ENCODE assay signal across 15 cellular contexts in genomic region chr7:103867874-103868273, GRCh38.
DNase-seq lines count a peak whose midpoint lies in the region; TF ChIP-seq lines count a peak whose summit lies in the region.
"Had no signal": no experiment of that assay in that cellular context is flagged by ENCODE, and none has a peak within 500 bp of the region (broad histone marks: within the 10 kb centered on the region; RNA-seq: fewer than 3 reads in every experiment).

No MANE protein-coding gene starts in this region.

- in situ Hi-C loops in G401 (cut with HindIII; ENCODE audit: low sequenced_read_pairs), result no loop called here
- in situ Hi-C loops in mammary epithelial cell (cut with MboI; ENCODE audit: low sequenced_read_pairs in 2 of 2), result no loop called here

- H3K27ac ChIP-seq in mammary epithelial cell (ENCODE audit: insufficient read depth, low read depth, low read length) (no peak overlapping the region), esophagus squamous epithelium (no peak overlapping the region)
- H3K27ac ChIP-seq: BLaER1 treated with 17β-estradiol and CSF1 and Interleukin-3, amounts not matched to agents 10 nM and 100 nM had no signal

- H3K4me1 ChIP-seq in mammary epithelial cell (ENCODE audit: insufficient read depth, low read length) (no peaks in the 10 kb centered on the region), esophagus squamous epithelium (no peaks in the 10 kb centered on the region)
- H3K4me1 ChIP-seq: BLaER1 treated with 17β-estradiol and CSF1 and Interleukin-3, amounts not matched to agents 10 nM and 100 nM had no signal

- H2AFZ ChIP-seq in mammary epithelial cell (ENCODE audit: low read depth, low read length), result no peak overlapping the region

- BruUV-seq in mammary epithelial cell (replicated peaks; lab: Mats Ljungman, UMichigan), result no TSS peak

- no peak overlapping the region for H3K4me2 ChIP-seq in mammary epithelial cell (ENCODE audit: insufficient read depth, low read depth, low read length)
- H3K4me2 ChIP-seq: BLaER1 treated with 17β-estradiol and CSF1 and Interleukin-3, amounts not matched to agents 10 nM and 100 nM had no signal

- intact Hi-C loops in mammary epithelial cell (cut with micrococcal nuclease) (no loop called here), esophagus squamous epithelium (cut with DNase I) (no loop called here)

- 13% methylated on average over 2 of the region's 2 CpGs for WGBS in mammary epithelial cell (ENCODE audit: low coverage, missing lambda C conversion rate)
- 65 to 68% methylated on average over 2 of the region's 2 CpGs for WGBS in esophagus squamous epithelium, 2 donors

- no peaks in the 10 kb centered on the region for H4K20me1 ChIP-seq in mammary epithelial cell (ENCODE audit: insufficient read depth, low read length)
- H4K20me1 ChIP-seq: BLaER1 treated with 17β-estradiol and CSF1 and Interleukin-3, amounts not matched to agents 10 nM and 100 nM had no signal

- no peak for TF ChIP-seq POLR2A in esophagus squamous epithelium (IDR thresholded peaks at IDR 0.05)

- H3K79me2 ChIP-seq in mammary epithelial cell (ENCODE audit: insufficient read depth, low read length), result no peaks in the 10 kb centered on the region

- H3K9ac ChIP-seq in mammary epithelial cell (ENCODE audit: insufficient read depth, low read length), result no peak overlapping the region
- H3K9ac ChIP-seq: BLaER1 treated with 17β-estradiol and CSF1 and Interleukin-3, amounts not matched to agents 10 nM and 100 nM had no signal

- CTCF ChIA-PET in mammary epithelial cell (lab: Charles Lee; ENCODE audit: low non-redundant PET), result no interaction called here

- no peak overlapping the region for H3K4me3 ChIP-seq in mammary epithelial cell (replicated peaks in 1 of 3; ENCODE audit: insufficient read depth in 1 of 3, low read depth in 2 of 3, low read length in 3 of 3)
- no peak overlapping the region for H3K4me3 ChIP-seq in esophagus squamous epithelium
- H3K4me3 ChIP-seq: BLaER1 treated with 17β-estradiol and CSF1 and Interleukin-3, amounts not matched to agents 10 nM and 100 nM had no signal

- H3K27me3 ChIP-seq in mammary epithelial cell (ENCODE audit: insufficient read depth, low read length), result peaks cover 2% of the 10 kb centered on the region
- no peaks in the 10 kb centered on the region for H3K27me3 ChIP-seq in esophagus squamous epithelium
- H3K27me3 ChIP-seq: BLaER1 treated with 17β-estradiol and CSF1 and Interleukin-3, amounts not matched to agents 10 nM and 100 nM had no signal

- TF ChIP-seq CTCF in mammary epithelial cell (conservative IDR thresholded peaks at IDR 0.05 in 1 of 2, IDR thresholded peaks at IDR 0.05 in 1 of 2; ENCODE audit: extremely low read depth in 1 of 2, insufficient read depth in 1 of 2, low read depth in 1 of 2, low read length in 2 of 2) (no peak), esophagus squamous epithelium (IDR thresholded peaks at IDR 0.05) (no peak)

- DNase-seq in NCI-H1417 (lab: John Stamatoyannopoulos, UW) (peak in 2 of 3 experiments; percentile 12 to 56), NCI-H1417 treated with DMSO at 0.1 percent for 48 hours (lab: John Stamatoyannopoulos, UW) (no peak), G401 (ENCODE audit: low spot score) (peak; percentile 86), NCI-H748 (lab: John Stamatoyannopoulos, UW; ENCODE audit: unreplicated experiment) (peak; percentile 39), cerebellum (ENCODE audit: low spot score) (peak; percentile 57), mammary epithelial cell (no peak), DMS114 treated with DMSO at 0.1 percent for 48 hours (lab: John Stamatoyannopoulos, UW; ENCODE audit: unreplicated experiment) (no peak), esophagus squamous epithelium (lab: John Stamatoyannopoulos, UW) (no peak)
- DNase-seq: ACHN; CD4-positive, CD25-positive, alpha-beta regulatory T cell; DND-41; GF-D8; GOT3; H9 had no signal

- H3K9me3 ChIP-seq in mammary epithelial cell (replicated peaks; ENCODE audit: insufficient read depth, low read length), result no peaks in the 10 kb centered on the region
- no peaks in the 10 kb centered on the region for H3K9me3 ChIP-seq in esophagus squamous epithelium
- H3K9me3 ChIP-seq: BLaER1 treated with 17β-estradiol and CSF1 and Interleukin-3, amounts not matched to agents 10 nM and 100 nM had no signal

- dilution Hi-C loops in mammary epithelial cell (cut with HindIII; ENCODE audit: low sequenced_read_pairs), result no loop called here

- no peaks in the 10 kb centered on the region for H3K36me3 ChIP-seq in mammary epithelial cell (ENCODE audit: insufficient read depth, low read length)
- H3K36me3 ChIP-seq in esophagus squamous epithelium, result no peaks in the 10 kb centered on the region
- H3K36me3 ChIP-seq: BLaER1 treated with 17β-estradiol and CSF1 and Interleukin-3, amounts not matched to agents 10 nM and 100 nM had no signal

Comparison
In these comparisons a context has a peak if more than half of its experiments do, and no peak if none do; other contexts are left out.
1. DNase-seq: peak in NCI-H1417 (2 of 3), G401 (single experiment), NCI-H748 (single experiment) and cerebellum (single experiment); none in NCI-H1417 treated with DMSO at 0.1 percent for 48 hours (single experiment), mammary epithelial cell (single experiment), DMS114 treated with DMSO at 0.1 percent for 48 hours (single experiment) and esophagus squamous epithelium (single experiment).